Comparison of ENCODE assay signal across 8 cellular contexts in genomic region chr14:45083622-45083978, GRCh38. TPM values are rescaled to one million over a fixed set of nuclear protein-coding genes. Genes with fewer than 3 reads are reported as not detected.
DNase-seq lines count a peak whose midpoint lies in the region; ATAC-seq lines count a peak whose summit lies in the region.

No MANE protein-coding gene starts in this region.

- H3K4me3 ChIP-seq in right cardiac atrium (ENCODE audit: low read length): peak overlapping the region; percentile 48

- peaks cover 3% of the 10 kb centered on the region for H3K4me1 ChIP-seq in right cardiac atrium (ENCODE audit: control insufficient read depth, insufficient read depth, low read length)

- H3K27me3 ChIP-seq in right cardiac atrium (ENCODE audit: control insufficient read depth, insufficient read depth): no peaks in the 10 kb centered on the region

- peak; percentile 32 for DNase-seq in NCI-H1092 treated with DMSO at 0.1 percent for 48 hours (lab: John Stamatoyannopoulos, UW)
- DNase-seq in NCI-H1092 (lab: John Stamatoyannopoulos, UW): no peak
- no peak for DNase-seq in T-cell
- no peak for DNase-seq in right cardiac atrium
- no peak for DNase-seq in stimulated activated naive CD8-positive, alpha-beta T cell treated with anti-CD3 and anti-CD28 coated beads, Interleukin-15, Interleukin-2, amounts not matched to agents 100 U/mL and 50 U/mL, for 24 hours
- DNase-seq in stimulated activated CD4-positive, alpha-beta T cell treated with anti-CD3 and anti-CD28 coated beads, Interleukin-4, amount 100 ng/mL, for 4 hours: no peak

- no peak overlapping the region for H3K27ac ChIP-seq in right cardiac atrium (ENCODE audit: low read length)

- no peaks in the 10 kb centered on the region for H3K27me3 Mint-ChIP-seq in T-cell

- no peaks in the 10 kb centered on the region for H3K36me3 Mint-ChIP-seq in T-cell

- H3K27ac Mint-ChIP-seq in T-cell: peak overlapping the region; percentile 19 to 66

- CTCF ChIA-PET in T-cell (lab: Charles Lee): interaction anchor here in 1 of 2 donors (1.0 kb wide), 1 partner anchor 53 kb away, joined by 3 read pairs; no protein-coding TSS in a partner anchor

- no peaks in the 10 kb centered on the region for H3K9me3 Mint-ChIP-seq in T-cell

- intact Hi-C loops in right cardiac atrium (cut with DNase I): no loop called here

- POLR2A ChIA-PET in T-cell (lab: Charles Lee): no interaction called here

- peaks cover 43 to 60% (median 48%) of the 10 kb centered on the region in 3 donors for H3K4me1 Mint-ChIP-seq in T-cell

- ATAC-seq in T-cell (replicated peaks in 1 of 4): no peak
- ATAC-seq in right cardiac atrium: no peak
- peak; percentile 2 for ATAC-seq in stimulated activated naive CD8-positive, alpha-beta T cell treated with anti-CD3 and anti-CD28 coated beads, Interleukin-15, Interleukin-2, amounts not matched to agents 100 U/mL and 50 U/mL, for 24 hours
- no peak for ATAC-seq in HG02884 (IDR thresholded peaks at IDR 0.05; ENCODE audit: unreplicated experiment)
- no peak for ATAC-seq in HG03457 (IDR thresholded peaks at IDR 0.05; ENCODE audit: unreplicated experiment)

- no peaks in the 10 kb centered on the region for H3K9me3 ChIP-seq in right cardiac atrium (ENCODE audit: control insufficient read depth, low read length)

- peak overlapping the region; percentile 95 to 96 (median 96) for H3K4me3 Mint-ChIP-seq in T-cell

- under 1% methylated on average over 11 of the region's 11 CpGs for WGBS in right cardiac atrium

RNA-seq across cellular contexts. Expression of gene PRPF39, which starts 0.3 kb away (rescaled TPM):
- total RNA-seq in T-cell (10 to 100 TPM; 54.4 to 62.5 (median 56.9) TPM), right cardiac atrium (10 to 100 TPM; 13.4 to 20.7 (median 17.3) TPM)
- 10.5 TPM for polyA plus RNA-seq in right cardiac atrium

RNA-seq across cellular contexts. Expression of gene FKBP3, which starts 50.7 kb away (rescaled TPM):
- total RNA-seq in T-cell: 10 to 100 TPM; 33.8 to 49.3 (median 45.2) TPM
- total RNA-seq in right cardiac atrium: 10 to 100 TPM; 81.4 to 91.9 (median 87.8) TPM
- polyA plus RNA-seq in right cardiac atrium: 189 TPM

RNA-seq across cellular contexts. Expression of gene FANCM, which starts 52.1 kb away (rescaled TPM):
- total RNA-seq in T-cell (10 to 100 TPM in 1 of 5 donors, 1 to 10 TPM in 4; 7.5 to 10.5 (median 8.7) TPM), right cardiac atrium (1 to 10 TPM; 2.9 to 4.1 (median 3.9) TPM)
- polyA plus RNA-seq in right cardiac atrium: 1.9 TPM
